Comparison of ENCODE assay signal across 16 cellular contexts in genomic region chr2:68216454-68217310, GRCh38. TPM values are rescaled to one million over a fixed set of nuclear protein-coding genes. Genes with fewer than 3 reads are reported as not detected.
A peak's percentile ranks its signal among the peaks of the same experiment; 100 is the strongest.
DNase-seq lines count a peak whose midpoint lies in the region; ATAC-seq and TF ChIP-seq lines count a peak whose summit lies in the region.
"Had no signal": no experiment of that assay in that cellular context is flagged by ENCODE, and none has a peak within 500 bp of the region (broad histone marks: within the 10 kb centered on the region; RNA-seq: fewer than 3 reads in every experiment).

No MANE protein-coding gene starts in this region.

- H3K36me3 Mint-ChIP-seq in memory B cell, result peaks cover 19% of the 10 kb centered on the region
- peaks cover 25% of the 10 kb centered on the region for H3K36me3 Mint-ChIP-seq in Caco-2 (ENCODE audit: insufficient read depth, unreplicated experiment)

- no peaks in the 10 kb centered on the region for H3K27me3 Mint-ChIP-seq in memory B cell
- H3K27me3 Mint-ChIP-seq in Caco-2 (ENCODE audit: insufficient read depth, unreplicated experiment), result no peaks in the 10 kb centered on the region

- H3K9me3 Mint-ChIP-seq in memory B cell (no peaks in the 10 kb centered on the region), Caco-2 (ENCODE audit: unreplicated experiment) (no peaks in the 10 kb centered on the region)

- H3K9me3 ChIP-seq in SK-N-MC (ENCODE audit: low read depth, low read length) (no peaks in the 10 kb centered on the region), Caco-2 (no peaks in the 10 kb centered on the region)
- H3K9me3 ChIP-seq: SJCRH30 had no signal

- peak overlapping the region; percentile 44; the same call in 1 of the 2 replicates for H3K27ac ChIP-seq in SK-N-MC
- H3K27ac ChIP-seq: HL-60, SJCRH30 had no signal

- no peak overlapping the region for H3K9ac ChIP-seq in SK-N-MC (ENCODE audit: insufficient read length)

- H3K4me3 ChIP-seq in AG10803 (ENCODE audit: low read length), result no peak overlapping the region
- H3K4me3 ChIP-seq in SK-N-MC, result 0 out of 2 replicates have a peak overlapping the region, but pooled peaks have one; percentile 21
- H3K4me3 ChIP-seq in Caco-2 (ENCODE audit: low read depth, low read length), result no peak overlapping the region
- H3K4me3 ChIP-seq: SJCRH30 had no signal

- POLR2A ChIA-PET in Caco-2 (lab: Charles Lee), result interaction anchor here (0.5 kb wide), 1 partner anchor 9 kb away, joined by 3 read pairs; no protein-coding TSS in a partner anchor

- H3K4me3 Mint-ChIP-seq in memory B cell (no peak overlapping the region), Caco-2 (ENCODE audit: unreplicated experiment) (no peak overlapping the region)
- H3K4me3 Mint-ChIP-seq: CD14-positive monocyte, neural crest cell had no signal

- intact Hi-C loops in Caco-2 (cut with micrococcal nuclease; ENCODE audit: unreplicated experiment), result no loop called here

- H3K27me3 ChIP-seq in Caco-2 (replicated peaks; ENCODE audit: control insufficient read depth, insufficient read depth, low read length), result no peaks in the 10 kb centered on the region
- H3K27me3 ChIP-seq: SJCRH30 had no signal

- DNase-seq in AG10803 (ENCODE audit: low read depth) (peak; percentile 26), SK-N-MC (ENCODE audit: low read depth, low spot score) (no peak), memory B cell (ENCODE audit: low spot score in 2 of 2) (no peak), Caco-2 (no peak)
- DNase-seq in activated CD4-positive, alpha-beta T cell treated with anti-CD3 and anti-CD28 coated beads, Interleukin-2, amount 50 U/mL, for 48 hours, result no peak
- DNase-seq: activated CD4-positive, CD25-positive, alpha-beta regulatory T cell treated with anti-CD3 and anti-CD28 coated beads, Interleukin-2, amount 50 U/mL, for 72 hours; activated gamma-delta T cell; kidney glomerular epithelial cell; SJCRH30; stimulated activated CD4-positive, alpha-beta T cell treated with anti-CD3 and anti-CD28 coated beads, Interleukin-15, amount 100 ng/mL, for 24 hours had no signal

- CTCF ChIA-PET in Caco-2 (lab: Charles Lee), result no interaction called here

- BruUV-seq in Caco-2 (replicated peaks; lab: Mats Ljungman, UMichigan), result no TSS peak

- TF ChIP-seq CTCF in AG10803 (conservative IDR thresholded peaks at IDR 0.05; ENCODE audit: low read length) (no peak), Caco-2 (IDR thresholded peaks at IDR 0.05; ENCODE audit: insufficient read depth in 1 of 2, low read depth in 1 of 2, low read length in 1 of 2, severe bottlenecking in 1 of 2, unreplicated experiment in 1 of 2) (no peak)

- H3K4me1 ChIP-seq in Caco-2, result peaks cover 2% of the 10 kb centered on the region; the same call in 1 of the 2 replicates
- H3K4me1 ChIP-seq: SJCRH30 had no signal

- H3K36me3 ChIP-seq in SK-N-MC (ENCODE audit: insufficient read depth, low read length) (peaks cover 54% of the 10 kb centered on the region), Caco-2 (ENCODE audit: control insufficient read depth, insufficient read depth, low read length) (no peaks in the 10 kb centered on the region)

- peak overlapping the region; percentile 37 for H3K27ac Mint-ChIP-seq in memory B cell
- no peak overlapping the region for H3K27ac Mint-ChIP-seq in Caco-2 (ENCODE audit: unreplicated experiment)

- H3K4me1 Mint-ChIP-seq in memory B cell (peaks cover 53% of the 10 kb centered on the region), Caco-2 (ENCODE audit: low read depth, unreplicated experiment) (peaks cover 21% of the 10 kb centered on the region)

- ATAC-seq in GM19351 (IDR thresholded peaks at IDR 0.05; ENCODE audit: unreplicated experiment) (peak; percentile 57), memory B cell (ENCODE audit: low read depth) (no peak), HG02588 (IDR thresholded peaks at IDR 0.05; ENCODE audit: unreplicated experiment) (no peak), HG03460 (IDR thresholded peaks at IDR 0.05; ENCODE audit: unreplicated experiment) (no peak)

RNA-seq across cellular contexts. Expression of gene PPP3R1, which starts 35.6 kb away (rescaled TPM):
- total RNA-seq in Caco-2 (2022), result 70.9 and 71.6 TPM in 2 replicates

RNA-seq across cellular contexts. Expression of gene PNO1, which starts 59.0 kb away (rescaled TPM):
- 33.3 and 37.0 TPM in 2 replicates for total RNA-seq in Caco-2 (2022)
